Comparison of ENCODE assay signal across 32 cellular contexts in the genomic region with DNA sequence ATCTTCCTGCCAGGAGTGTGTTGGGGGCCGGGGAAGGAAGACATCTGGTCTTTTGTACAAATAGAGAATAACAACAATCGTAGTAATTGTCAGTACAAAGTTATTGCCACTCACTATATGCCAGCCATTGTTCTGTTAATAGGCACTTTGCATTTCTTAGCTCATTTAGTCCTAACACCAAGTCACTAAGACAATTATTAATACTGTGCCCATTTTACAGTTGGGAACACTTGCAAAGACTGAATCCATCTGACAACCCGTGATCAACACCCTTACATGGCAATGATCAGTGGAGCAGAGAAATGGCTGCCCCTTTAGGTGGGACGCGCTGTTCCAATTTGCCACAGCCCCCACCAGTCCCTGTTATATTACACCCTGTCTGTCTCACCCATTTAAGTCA.
"Had no signal": no experiment of that assay in that cellular context is flagged by ENCODE, and none has a peak within 500 bp of the region (broad histone marks: within the 10 kb centered on the region; RNA-seq: fewer than 3 reads in every experiment).

No MANE protein-coding gene starts in this region.

- DNase-seq: naive thymus-derived CD4-positive, alpha-beta T cell; natural killer cell; nucleus accumbens; ovary; posterior cingulate gyrus; psoas muscle; right cardiac atrium; spleen; stimulated activated CD4-positive, alpha-beta T cell treated with anti-CD3 and anti-CD28 coated beads, Interleukin-12 subunit alpha, Interleukin-12 subunit beta, amount 100 ng/mL, for 4 hours; stimulated activated CD4-positive, alpha-beta T cell treated with anti-CD3 and anti-CD28 coated beads, Interleukin-1b, Interleukin-23, amount 100 ng/mL, for 48 hours; stimulated activated CD4-positive, alpha-beta T cell treated with anti-CD3 and anti-CD28 coated beads, Interleukin-4, amount 100 ng/mL, for 1 hour; stimulated activated CD4-positive, alpha-beta T cell treated with anti-CD3 and anti-CD28 coated beads, Interleukin-4, amount 100 ng/mL, for 4 hours; stimulated activated CD8-positive, alpha-beta memory T cell treated with anti-CD3 and anti-CD28 coated beads, Interleukin-4, amount 100 ng/mL, for 48 hours; stimulated activated naive CD4-positive, alpha-beta T cell; stimulated activated naive CD8-positive, alpha-beta T cell treated with anti-CD3 and anti-CD28 coated beads, Interleukin-15, amount 100 ng/mL, for 72 hours; stimulated activated naive CD8-positive, alpha-beta T cell treated with anti-CD3 and anti-CD28 coated beads, Interleukin-15, Interleukin-2, amounts not matched to agents 100 U/mL and 50 U/mL, for 24 hours; substantia nigra; testis; tibial artery; transverse colon; upper lobe of right lung; uterus had no signal

- H3K79me2 ChIP-seq: parathyroid adenoma had no signal

- H3K4me3 Mint-ChIP-seq: naive thymus-derived CD4-positive, alpha-beta T cell; natural killer cell; nephron; stimulated activated memory B cell treated with anti-CD40 and anti-IgM and Interleukin-4, amounts not matched to agents 10 μg/mL and 1 μg/mL and 100 μg/mL, for 72 hours; stimulated activated naive CD8-positive, alpha-beta T cell treated with anti-CD3 and anti-CD28 coated beads, Interleukin-15, amount 100 ng/mL, for 72 hours; type B pancreatic cell had no signal

- H3K27ac Mint-ChIP-seq: naive thymus-derived CD4-positive, alpha-beta T cell; natural killer cell; nephron; progenitor cell of endocrine pancreas; stimulated activated memory B cell treated with anti-CD40 and anti-IgM and Interleukin-4, amounts not matched to agents 10 μg/mL and 1 μg/mL and 100 μg/mL, for 72 hours; type B pancreatic cell had no signal

- ATAC-seq: naive thymus-derived CD4-positive, alpha-beta T cell; natural killer cell; psoas muscle; right cardiac atrium; sciatic nerve; stimulated activated memory B cell treated with anti-CD40 and anti-IgM and Interleukin-4, amounts not matched to agents 10 μg/mL and 1 μg/mL and 100 μg/mL, for 72 hours; stimulated activated naive CD8-positive, alpha-beta T cell treated with anti-CD3 and anti-CD28 coated beads, Interleukin-15, amount 100 ng/mL, for 72 hours; stimulated activated naive CD8-positive, alpha-beta T cell treated with anti-CD3 and anti-CD28 coated beads, Interleukin-15, Interleukin-2, amounts not matched to agents 100 U/mL and 50 U/mL, for 24 hours; upper lobe of right lung had no signal

- H3K4me1 ChIP-seq: parathyroid adenoma, psoas muscle, spleen, suprapubic skin, testis, tibial artery, transverse colon, upper lobe of right lung, uterus had no signal

- H3K36me3 ChIP-seq: neutrophil, ovary, spleen, suprapubic skin, tibial artery, transverse colon, upper lobe of right lung, uterus had no signal

- H2AFZ ChIP-seq: parathyroid adenoma had no signal

- H3K27me3 ChIP-seq: ovary, testis, uterus had no signal

- H3K36me3 Mint-ChIP-seq: natural killer cell; stimulated activated memory B cell treated with anti-CD40 and anti-IgM and Interleukin-4, amounts not matched to agents 10 μg/mL and 1 μg/mL and 100 μg/mL, for 72 hours; type B pancreatic cell had no signal

- H3K9ac ChIP-seq: parathyroid adenoma had no signal

- H3K4me2 ChIP-seq: smooth muscle cell had no signal

- H3K4me1 Mint-ChIP-seq: natural killer cell; nephron; stimulated activated memory B cell treated with anti-CD40 and anti-IgM and Interleukin-4, amounts not matched to agents 10 μg/mL and 1 μg/mL and 100 μg/mL, for 72 hours; stimulated activated naive CD8-positive, alpha-beta T cell treated with anti-CD3 and anti-CD28 coated beads, Interleukin-15, amount 100 ng/mL, for 72 hours had no signal

- H3K27ac ChIP-seq: neutrophil, ovary, parathyroid adenoma, psoas muscle, skin epidermis, spleen, suprapubic skin, testis, tibial artery, transverse colon, upper lobe of right lung, uterus had no signal

- H3K4me3 ChIP-seq: ovary, psoas muscle, skin epidermis, smooth muscle cell, spleen, suprapubic skin, testis, tibial artery, transverse colon, upper lobe of right lung, uterus had no signal

- H3K9me3 Mint-ChIP-seq: natural killer cell; nephron; stimulated activated memory B cell treated with anti-CD40 and anti-IgM and Interleukin-4, amounts not matched to agents 10 μg/mL and 1 μg/mL and 100 μg/mL, for 72 hours; stimulated activated naive CD8-positive, alpha-beta T cell treated with anti-CD3 and anti-CD28 coated beads, Interleukin-15, amount 100 ng/mL, for 72 hours; type B pancreatic cell had no signal

- H3K9me3 ChIP-seq: neutrophil, ovary, psoas muscle, spleen, suprapubic skin, testis, tibial artery, transverse colon, upper lobe of right lung, uterus had no signal
